ENCODE assay signal across 8 cellular contexts in genomic region chr4:74376888-74377483, GRCh38. TPM values are rescaled to one million over a fixed set of nuclear protein-coding genes. Genes with fewer than 3 reads are reported as not detected.
DNase-seq lines count a peak whose midpoint lies in the region; ATAC-seq and TF ChIP-seq lines count a peak whose summit lies in the region.

No MANE protein-coding gene starts in this region.

- no peak overlapping the region for H3K27ac Mint-ChIP-seq in activated CD4-positive, alpha-beta memory T cell treated with anti-CD3 and anti-CD28 coated beads for 36 hours

- H3K9me3 ChIP-seq in smooth muscle cell (replicated peaks; ENCODE audit: low read depth) = no peaks in the 10 kb centered on the region

- H3K36me3 ChIP-seq in smooth muscle cell (ENCODE audit: low read depth) = no peaks in the 10 kb centered on the region

- no peak overlapping the region for H3K9ac ChIP-seq in smooth muscle cell (ENCODE audit: low read depth)

- no peak overlapping the region for H3K4me3 Mint-ChIP-seq in activated CD4-positive, alpha-beta memory T cell treated with anti-CD3 and anti-CD28 coated beads for 36 hours

- DNase-seq in Ammon's horn (ENCODE audit: low spot score) (peak; percentile 51), LHCN-M2 (ENCODE audit: low read depth) (peak; percentile 81), left cardiac atrium (no peak), smooth muscle cell (lab: John Stamatoyannopoulos, UW; ENCODE audit: unreplicated experiment) (no peak)
- no peak for DNase-seq in activated CD4-positive, alpha-beta memory T cell treated with anti-CD3 and anti-CD28 coated beads for 36 hours

- 55% methylated on average over 4 of the region's 4 CpGs for WGBS in smooth muscle cell (ENCODE audit: low lambda C conversion rate)

- no peaks in the 10 kb centered on the region for H3K27me3 ChIP-seq in smooth muscle cell (ENCODE audit: low read depth)

- intact Hi-C loops in left cardiac atrium (cut with DNase I) = loop anchor here (2.0 to 5.0 kb wide), 4 partner anchors 70 to 245 kb away; no protein-coding TSS in a partner anchor
- intact Hi-C loops in activated CD4-positive, alpha-beta memory T cell treated with anti-CD3 and anti-CD28 coated beads for 36 hours (cut with micrococcal nuclease) = loop anchor here (1.0 kb wide), 3 partner anchors 155 to 298 kb away; no protein-coding TSS in a partner anchor

- no peaks in the 10 kb centered on the region for H3K36me3 Mint-ChIP-seq in activated CD4-positive, alpha-beta memory T cell treated with anti-CD3 and anti-CD28 coated beads for 36 hours

- no peaks in the 10 kb centered on the region for H3K9me3 Mint-ChIP-seq in activated CD4-positive, alpha-beta memory T cell treated with anti-CD3 and anti-CD28 coated beads for 36 hours

- no peaks in the 10 kb centered on the region for H3F3A ChIP-seq in smooth muscle cell (ENCODE audit: low read depth)

- TF ChIP-seq CTCF in WI38 (IDR thresholded peaks at IDR 0.05; ENCODE audit: low read depth, low read length) = peak; percentile 28; the same call in 1 of the 2 replicates
- peak; percentile 62 for TF ChIP-seq CTCF in smooth muscle cell (IDR thresholded peaks at IDR 0.05; ENCODE audit: borderline replicate concordance, insufficient read depth, poor library complexity, severe bottlenecking)

- peaks cover 5% of the 10 kb centered on the region for H3K27me3 Mint-ChIP-seq in activated CD4-positive, alpha-beta memory T cell treated with anti-CD3 and anti-CD28 coated beads for 36 hours

- CTCF ChIA-PET in activated CD4-positive, alpha-beta memory T cell treated with anti-CD3 and anti-CD28 coated beads for 36 hours (lab: Charles Lee) = interaction anchor here (0.6 to 4.4 kb wide), 14 partner anchors 8 to 1193 kb away, joined by 3 to 30 read pairs (median 3); partner anchors contain the start of gene AREG

- H3K4me1 ChIP-seq in smooth muscle cell (ENCODE audit: low read depth) = no peaks in the 10 kb centered on the region

- no peak overlapping the region for H3K27ac ChIP-seq in smooth muscle cell (ENCODE audit: low read depth)

- POLR2A ChIA-PET in activated CD4-positive, alpha-beta memory T cell treated with anti-CD3 and anti-CD28 coated beads for 36 hours (lab: Charles Lee) = interaction anchor here (0.7 kb wide), 1 partner anchor 101 kb away, joined by 6 read pairs; no protein-coding TSS in a partner anchor

- H3K4me1 Mint-ChIP-seq in activated CD4-positive, alpha-beta memory T cell treated with anti-CD3 and anti-CD28 coated beads for 36 hours (ENCODE audit: low read depth) = peaks cover 3% of the 10 kb centered on the region

- no peaks in the 10 kb centered on the region for H4K20me1 ChIP-seq in smooth muscle cell (ENCODE audit: low read depth)

- H3K4me2 ChIP-seq in smooth muscle cell = no peak overlapping the region

- ATAC-seq in GM18868 (IDR thresholded peaks at IDR 0.05; ENCODE audit: unreplicated experiment) (peak; percentile 65), left cardiac atrium (peak; percentile 72 to 81), GM21723 (IDR thresholded peaks at IDR 0.05; ENCODE audit: unreplicated experiment) (no peak)

- H2AFZ ChIP-seq in smooth muscle cell (ENCODE audit: low read depth) = peak overlapping the region; percentile 30

- no peaks in the 10 kb centered on the region for H3K79me2 ChIP-seq in smooth muscle cell (ENCODE audit: low read depth)

- H3K4me3 ChIP-seq in WI38 (ENCODE audit: low read depth, low read length) (no peak overlapping the region), smooth muscle cell (no peak overlapping the region)

RNA-seq across cellular contexts. Expression of gene EREG, which starts 12.0 kb away (rescaled TPM):
- 2.9 and 4.1 TPM in 2 replicates for total RNA-seq in LHCN-M2 (2014; rRNA removed)
- 0.01 TPM for polyA plus RNA-seq in LHCN-M2 (2012)
- 1 to 10 TPM in 1 of 2 donors, under 1 TPM in 1; 0.84 to 2.9 TPM for total RNA-seq in left cardiac atrium
- 1.3 and 1.9 TPM in 2 replicates for total RNA-seq in smooth muscle cell
- 0.27 and 0.55 TPM in 2 replicates for polyA plus RNA-seq in smooth muscle cell
- total RNA-seq in activated CD4-positive, alpha-beta memory T cell treated with anti-CD3 and anti-CD28 coated beads for 36 hours = not detected

Comparison
In these comparisons a context has a peak if more than half of its experiments do, and no peak if none do; other contexts are left out.
1. DNase-seq: peak in Ammon's horn (single experiment) and LHCN-M2 (single experiment); none in left cardiac atrium (single experiment), smooth muscle cell (single experiment) and activated CD4-positive, alpha-beta memory T cell treated with anti-CD3 and anti-CD28 coated beads for 36 hours (single experiment).